Comparison of ENCODE assay signal across 1 cellular context in genomic region chr6:138970159-138970558, GRCh38.
TF ChIP-seq lines count a peak whose summit lies in the region.

No MANE protein-coding gene starts in this region.

TF ChIP-seq in SK-N-SH, 30 proteins besides CTCF, POLR2A, EP300 and RAD21 (continued from another document):
- TF ChIP-seq USF1 (IDR thresholded peaks at IDR 0.05; ENCODE audit: borderline replicate concordance, low read depth) (no peak), NFIC (IDR thresholded peaks at IDR 0.05; ENCODE audit: borderline replicate concordance) (no peak), MEF2A (IDR thresholded peaks at IDR 0.05; ENCODE audit: borderline replicate concordance, low read depth) (no peak), TEAD4 (IDR thresholded peaks at IDR 0.05; ENCODE audit: borderline replicate concordance, insufficient read depth) (no peak), ZBTB33 (IDR thresholded peaks at IDR 0.05; ENCODE audit: borderline replicate concordance, low read depth) (no peak), MAX (IDR thresholded peaks at IDR 0.05; ENCODE audit: low read depth) (no peak), SIN3A (IDR thresholded peaks at IDR 0.05; ENCODE audit: borderline replicate concordance, low read depth, low read length) (no peak), ELF1 (IDR thresholded peaks at IDR 0.05) (no peak), RCOR1 (IDR thresholded peaks at IDR 0.05; ENCODE audit: low read length) (no peak), NRF1 (IDR thresholded peaks at IDR 0.05; ENCODE audit: low read depth, low read length) (no peak), PBX3 (IDR thresholded peaks at IDR 0.05) (no peak)
TF ChIP-seq in SK-N-SH: peak in this region for 0.
